18 cellular contexts compared by ENCODE assay signal in the genomic region with DNA sequence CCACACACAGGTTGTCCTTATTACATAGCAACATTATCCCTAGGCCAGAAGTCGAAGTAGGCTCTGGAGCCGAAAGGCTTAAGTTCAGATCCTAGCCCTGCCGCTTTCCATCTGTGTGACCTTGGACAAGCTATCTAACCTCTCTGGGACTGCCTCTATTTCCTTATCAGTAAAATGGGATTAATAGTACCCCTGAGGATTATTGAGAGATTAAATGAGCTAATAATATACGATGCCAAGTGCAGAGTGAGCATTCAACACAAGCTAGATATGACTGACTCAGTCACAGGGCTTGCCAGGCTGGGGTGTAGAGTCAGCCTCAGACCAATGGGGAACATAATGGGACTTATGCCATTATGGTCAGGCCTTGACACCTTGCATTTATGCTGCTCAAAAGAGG. TPM values are rescaled to one million over a fixed set of nuclear protein-coding genes. Genes with fewer than 3 reads are reported as not detected.
A peak's percentile ranks its signal among the peaks of the same experiment; 100 is the strongest.
DNase-seq lines count a peak whose midpoint lies in the region; ATAC-seq, FAIRE-seq and TF ChIP-seq lines count a peak whose summit lies in the region.
"Had no signal": no experiment of that assay in that cellular context is flagged by ENCODE, and none has a peak within 500 bp of the region (broad histone marks: within the 10 kb centered on the region; RNA-seq: fewer than 3 reads in every experiment).

No MANE protein-coding gene starts in this region.

- 18 to 62% (median 58%) methylated on average over 4 of the region's 4 CpGs for WGBS in small intestine, 3 donors
- WGBS in upper lobe of left lung, 2 donors = 86 to 98% methylated on average over 4 of the region's 4 CpGs

- TF ChIP-seq POLR2A in GM12892 (IDR thresholded peaks at IDR 0.05; ENCODE audit: low read depth, low read length) = no peak
- no peak for TF ChIP-seq POLR2A in upper lobe of left lung (IDR thresholded peaks at IDR 0.05)

- peak; percentile 7 for DNase-seq in activated T-cell treated with anti-CD3 and anti-CD28 coated beads, Interleukin-2, amount 50 U/mL, for 24 hours
- DNase-seq in activated T-cell treated with anti-CD3 and anti-CD28 coated beads, Interleukin-2, amount 50 U/mL, for 72 hours = no peak
- peak; percentile 75 for DNase-seq in small intestine
- DNase-seq in activated CD8-positive, alpha-beta memory T cell treated with anti-CD3 and anti-CD28 coated beads for 24 hours = no peak
- no peak for DNase-seq in GM12892 (ENCODE audit: insufficient read length)
- DNase-seq in upper lobe of left lung = no peak
- DNase-seq: ACHN; CD4-positive, alpha-beta T cell; COR-L47; DMS53; GF-D8; HCEC 1CT; HFFc6 had no signal

- H3K27me3 ChIP-seq in mucosa of stomach (ENCODE audit: control insufficient read depth, insufficient read depth, low read length) (no peaks in the 10 kb centered on the region), small intestine (ENCODE audit: control insufficient read depth in 2 of 2, insufficient read depth in 2 of 2, low read length in 2 of 2) (no peaks in the 10 kb centered on the region), upper lobe of left lung (no peaks in the 10 kb centered on the region)
- H3K27me3 ChIP-seq: BLaER1 treated with 17β-estradiol and CSF1 and Interleukin-3, amounts not matched to agents 10 nM and 100 nM had no signal

- no peak overlapping the region for H3K27ac Mint-ChIP-seq in activated T-cell treated with anti-CD3 and anti-CD28 coated beads, Interleukin-2, amount 50 U/mL, for 24 hours
- H3K27ac Mint-ChIP-seq in activated T-cell treated with anti-CD3 and anti-CD28 coated beads, Interleukin-2, amount 50 U/mL, for 72 hours = no peak overlapping the region
- H3K27ac Mint-ChIP-seq: CD4-positive, alpha-beta T cell; HFFc6 had no signal

- H3K36me3 ChIP-seq in mucosa of stomach (ENCODE audit: control insufficient read depth, insufficient read depth, low read length) (no peaks in the 10 kb centered on the region), small intestine (ENCODE audit: control insufficient read depth in 2 of 2, insufficient read depth in 2 of 2, low read length in 2 of 2) (no peaks in the 10 kb centered on the region), upper lobe of left lung (no peaks in the 10 kb centered on the region)
- H3K36me3 ChIP-seq: BLaER1 treated with 17β-estradiol and CSF1 and Interleukin-3, amounts not matched to agents 10 nM and 100 nM had no signal

- no peak overlapping the region for H3K4me3 Mint-ChIP-seq in activated T-cell treated with anti-CD3 and anti-CD28 coated beads, Interleukin-2, amount 50 U/mL, for 24 hours
- no peak overlapping the region for H3K4me3 Mint-ChIP-seq in activated T-cell treated with anti-CD3 and anti-CD28 coated beads, Interleukin-2, amount 50 U/mL, for 72 hours
- H3K4me3 Mint-ChIP-seq: CD4-positive, alpha-beta T cell; HFFc6; IgD-negative memory B cell had no signal

- TF ChIP-seq EP300 in upper lobe of left lung (IDR thresholded peaks at IDR 0.05) = no peak

- FAIRE-seq in small intestine (lab: Jason Lieb, UNC) = no peak
- FAIRE-seq in GM12892 (lab: Jason Lieb, UNC) = no peak
- FAIRE-seq: D721Med had no signal

- H3K4me3 ChIP-seq in mucosa of stomach (ENCODE audit: low read length) (no peak overlapping the region), small intestine (ENCODE audit: low read depth in 1 of 2, low read length in 2 of 2) (no peak overlapping the region), upper lobe of left lung (no peak overlapping the region)
- H3K4me3 ChIP-seq: BLaER1 treated with 17β-estradiol and CSF1 and Interleukin-3, amounts not matched to agents 10 nM and 100 nM had no signal

- H3K27ac ChIP-seq in small intestine (ENCODE audit: low read depth in 1 of 2, low read length in 1 of 2) (peak overlapping the region; percentile 43 to 64), upper lobe of left lung (no peak overlapping the region)
- H3K27ac ChIP-seq: BLaER1 treated with 17β-estradiol and CSF1 and Interleukin-3, amounts not matched to agents 10 nM and 100 nM had no signal

- H3K4me1 Mint-ChIP-seq in activated T-cell treated with anti-CD3 and anti-CD28 coated beads, Interleukin-2, amount 50 U/mL, for 24 hours (ENCODE audit: low read depth) = peaks cover 8% of the 10 kb centered on the region
- peaks cover 9% of the 10 kb centered on the region for H3K4me1 Mint-ChIP-seq in activated T-cell treated with anti-CD3 and anti-CD28 coated beads, Interleukin-2, amount 50 U/mL, for 72 hours (ENCODE audit: low read depth)

- H3K4me1 ChIP-seq in mucosa of stomach (ENCODE audit: control insufficient read depth, insufficient read depth, low read length) = peaks cover 15% of the 10 kb centered on the region
- H3K4me1 ChIP-seq in small intestine (ENCODE audit: control insufficient read depth in 2 of 2, insufficient read depth in 1 of 2, low read depth in 1 of 2, low read length in 1 of 2) = no peaks in the 10 kb centered on the region
- peaks cover 0 to 12% (median 5%) of the 10 kb centered on the region in 4 donors for H3K4me1 ChIP-seq in upper lobe of left lung

- no peaks in the 10 kb centered on the region for H3K9me3 Mint-ChIP-seq in activated T-cell treated with anti-CD3 and anti-CD28 coated beads, Interleukin-2, amount 50 U/mL, for 24 hours
- H3K9me3 Mint-ChIP-seq in activated T-cell treated with anti-CD3 and anti-CD28 coated beads, Interleukin-2, amount 50 U/mL, for 72 hours = no peaks in the 10 kb centered on the region
- H3K9me3 Mint-ChIP-seq: CD4-positive, alpha-beta T cell; HFFc6; IgD-negative memory B cell had no signal

- peak overlapping the region; percentile 37 for H3K9ac ChIP-seq in mucosa of stomach (ENCODE audit: low read length)
- H3K9ac ChIP-seq: BLaER1 treated with 17β-estradiol and CSF1 and Interleukin-3, amounts not matched to agents 10 nM and 100 nM had no signal

- no peaks in the 10 kb centered on the region for H3K9me3 ChIP-seq in mucosa of stomach (ENCODE audit: control insufficient read depth, low read length)
- H3K9me3 ChIP-seq in small intestine (ENCODE audit: control insufficient read depth, low read depth) = no peaks in the 10 kb centered on the region
- no peaks in the 10 kb centered on the region for H3K9me3 ChIP-seq in upper lobe of left lung
- H3K9me3 ChIP-seq: BLaER1 treated with 17β-estradiol and CSF1 and Interleukin-3, amounts not matched to agents 10 nM and 100 nM had no signal

- no peaks in the 10 kb centered on the region for H3K36me3 Mint-ChIP-seq in activated T-cell treated with anti-CD3 and anti-CD28 coated beads, Interleukin-2, amount 50 U/mL, for 24 hours (ENCODE audit: low read depth)
- H3K36me3 Mint-ChIP-seq in activated T-cell treated with anti-CD3 and anti-CD28 coated beads, Interleukin-2, amount 50 U/mL, for 72 hours (ENCODE audit: insufficient read depth in 2 of 2) = no peaks in the 10 kb centered on the region
- H3K36me3 Mint-ChIP-seq: IgD-negative memory B cell had no signal

- ATAC-seq in activated T-cell treated with anti-CD3 and anti-CD28 coated beads, Interleukin-2, amount 50 U/mL, for 72 hours (replicated peaks in 1 of 2) = no peak
- ATAC-seq in esophagus mucosa (peak; percentile 26), upper lobe of left lung (ENCODE audit: low FRiP score in 2 of 2) (no peak)

- no peak for TF ChIP-seq CTCF in upper lobe of left lung (IDR thresholded peaks at IDR 0.05)

- no peaks in the 10 kb centered on the region for H3K27me3 Mint-ChIP-seq in activated T-cell treated with anti-CD3 and anti-CD28 coated beads, Interleukin-2, amount 50 U/mL, for 24 hours
- H3K27me3 Mint-ChIP-seq in activated T-cell treated with anti-CD3 and anti-CD28 coated beads, Interleukin-2, amount 50 U/mL, for 72 hours (ENCODE audit: low read depth) = no peaks in the 10 kb centered on the region
- H3K27me3 Mint-ChIP-seq: IgD-negative memory B cell had no signal

RNA-seq across cellular contexts. Expression of gene SPATA2, which starts 8.9 kb away (rescaled TPM):
- total RNA-seq in activated T-cell treated with anti-CD3 and anti-CD28 coated beads, Interleukin-2, amount 50 U/mL, for 72 hours = 10 to 100 TPM; 10.6 to 10.8 TPM
- total RNA-seq in esophagus mucosa (4.1 TPM), upper lobe of left lung (1 to 10 TPM; 5.1 to 9.4 (median 6.4) TPM)
- polyA plus RNA-seq in small intestine = 10 to 100 TPM in 1 of 3 donors, 1 to 10 TPM in 2; 8.6 to 11.0 (median 9.9) TPM
- 3.6 TPM for polyA plus RNA-seq in GM12892 (2012; ENCODE audit: missing spikeins)

RNA-seq across cellular contexts. Expression of gene RNF114, which starts 11.9 kb away (rescaled TPM):
- 100 to 1,000 TPM in 1 of 2 donors, 10 to 100 TPM in 1; 99.2 to 113 TPM for total RNA-seq in activated T-cell treated with anti-CD3 and anti-CD28 coated beads, Interleukin-2, amount 50 U/mL, for 72 hours
- total RNA-seq in esophagus mucosa (36.1 TPM), upper lobe of left lung (100 to 1,000 TPM in 4 of 6 donors, 10 to 100 TPM in 2; 72.4 to 248 (median 173) TPM)
- 10 to 100 TPM; 51.2 to 76.0 (median 60.8) TPM for polyA plus RNA-seq in small intestine
- polyA plus RNA-seq in GM12892 (2012; ENCODE audit: missing spikeins) = 50.3 TPM

RNA-seq across cellular contexts. Expression of gene SNAI1, which starts 58.5 kb away (rescaled TPM):
- 1 to 10 TPM; 1.3 TPM for total RNA-seq in activated T-cell treated with anti-CD3 and anti-CD28 coated beads, Interleukin-2, amount 50 U/mL, for 72 hours
- total RNA-seq in esophagus mucosa = 0.36 TPM
- 1 to 10 TPM in 2 of 3 donors, not detected in 1; 1.1 to 6.9 TPM for polyA plus RNA-seq in small intestine
- 0.36 TPM for polyA plus RNA-seq in GM12892 (2012; ENCODE audit: missing spikeins)
- 10 to 100 TPM in 1 of 6 donors, 1 to 10 TPM in 5; 3.9 to 11.0 (median 5.1) TPM for total RNA-seq in upper lobe of left lung

Comparison
In these comparisons a context has a peak if more than half of its experiments do, and no peak if none do; other contexts are left out.
1. DNase-seq: peak in activated T-cell treated with anti-CD3 and anti-CD28 coated beads, Interleukin-2, amount 50 U/mL, for 24 hours (single experiment) and small intestine (single experiment); none in activated T-cell treated with anti-CD3 and anti-CD28 coated beads, Interleukin-2, amount 50 U/mL, for 72 hours (0 of 2), activated CD8-positive, alpha-beta memory T cell treated with anti-CD3 and anti-CD28 coated beads for 24 hours (single experiment), GM12892 (single experiment) and upper lobe of left lung (0 of 2).
2. H3K27ac ChIP-seq: peak in small intestine (2 of 2); none in upper lobe of left lung (0 of 4).